Comparison of ENCODE assay signal across 34 cellular contexts in the genomic region with DNA sequence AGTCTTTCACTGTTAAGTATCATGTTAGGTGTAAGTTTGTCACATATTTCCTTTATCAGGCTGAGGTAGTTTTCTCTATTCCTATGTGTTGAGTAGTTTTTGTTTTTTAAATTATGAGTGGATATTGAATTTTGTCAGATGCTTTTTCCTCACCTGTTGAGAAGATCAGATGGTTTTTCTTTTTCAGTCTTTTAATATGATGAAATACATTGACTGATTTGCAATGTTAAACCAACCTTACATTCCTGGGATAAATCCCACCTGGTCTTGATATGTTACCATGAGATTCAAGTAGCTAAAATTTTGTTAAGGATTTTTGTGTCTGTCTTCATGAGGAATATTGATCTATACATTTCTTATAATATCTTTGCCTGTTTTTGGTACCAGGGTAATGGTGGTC.
"Had no signal": no experiment of that assay in that cellular context is flagged by ENCODE, and none has a peak within 500 bp of the region (broad histone marks: within the 10 kb centered on the region; RNA-seq: fewer than 3 reads in every experiment).

No MANE protein-coding gene starts in this region.

- H3K27ac ChIP-seq: adrenal gland, cardiac muscle cell, colonic mucosa, epithelial cell of prostate, esophagus squamous epithelium, VCaP had no signal

- H3K4me1 ChIP-seq: colonic mucosa had no signal

- ATAC-seq: activated CD4-positive, CD25-positive, alpha-beta regulatory T cell treated with anti-CD3 and anti-CD28 coated beads, Interleukin-2, amount 50 U/mL, for 24 hours; activated CD8-positive, alpha-beta T cell treated with anti-CD3 and anti-CD28 coated beads for 36 hours; activated naive CD8-positive, alpha-beta T cell treated with anti-CD3 and anti-CD28 coated beads, Interleukin-2, amount 50 U/mL, for 24 hours; T-helper 17 cell had no signal

- H3K27me3 ChIP-seq: adrenal gland, breast epithelium, cardiac muscle cell, colonic mucosa, esophagus squamous epithelium had no signal

- H3K4me3 Mint-ChIP-seq: activated B cell treated with CpG ODN at 0.5 μM for 24 hours; activated CD8-positive, alpha-beta T cell treated with anti-CD3 and anti-CD28 coated beads for 36 hours; activated naive CD4-positive, alpha-beta T cell treated with anti-CD3 and anti-CD28 coated beads for 36 hours; activated naive CD4-positive, alpha-beta T cell treated with anti-CD3 and anti-CD28 coated beads, Interleukin-2, amount 50 U/mL, for 24 hours; activated naive CD8-positive, alpha-beta T cell treated with anti-CD3 and anti-CD28 coated beads for 36 hours; activated naive CD8-positive, alpha-beta T cell treated with anti-CD3 and anti-CD28 coated beads, Interleukin-2, amount 50 U/mL, for 24 hours; activated T-helper 1 cell treated with anti-CD3 and anti-CD28 coated beads, Interleukin-12 subunit alpha, Interleukin-12 subunit beta, Interleukin-2, Interleukin-4 antibody, amounts not matched to agents 30 ng/mL and 10 ng/mL and 1 ng/mL, durations not matched to agents 14 hours and 24 hours and 36 hours; brain; T-helper 17 cell; T-helper 2 cell treated with Interferon-gamma antibody and Interleukin-4, amounts not matched to agents 5 μg/mL and 100 μg/mL, for 36 hours had no signal

- H3K27me3 Mint-ChIP-seq: activated B cell treated with CpG ODN at 0.5 μM for 24 hours; activated CD8-positive, alpha-beta T cell treated with anti-CD3 and anti-CD28 coated beads for 36 hours; activated naive CD4-positive, alpha-beta T cell treated with anti-CD3 and anti-CD28 coated beads, Interleukin-2, amount 50 U/mL, for 24 hours; activated naive CD8-positive, alpha-beta T cell treated with anti-CD3 and anti-CD28 coated beads for 36 hours; activated naive CD8-positive, alpha-beta T cell treated with anti-CD3 and anti-CD28 coated beads, Interleukin-2, amount 50 U/mL, for 24 hours; brain; T-helper 17 cell had no signal

- H3K9me3 ChIP-seq: colonic mucosa had no signal

- H3K27ac Mint-ChIP-seq: activated B cell treated with CpG ODN at 0.5 μM for 24 hours; activated CD8-positive, alpha-beta T cell treated with anti-CD3 and anti-CD28 coated beads for 36 hours; activated naive CD4-positive, alpha-beta T cell treated with anti-CD3 and anti-CD28 coated beads for 36 hours; activated naive CD4-positive, alpha-beta T cell treated with anti-CD3 and anti-CD28 coated beads, Interleukin-2, amount 50 U/mL, for 24 hours; activated naive CD8-positive, alpha-beta T cell treated with anti-CD3 and anti-CD28 coated beads for 36 hours; activated naive CD8-positive, alpha-beta T cell treated with anti-CD3 and anti-CD28 coated beads, Interleukin-2, amount 50 U/mL, for 24 hours; activated T-helper 1 cell treated with anti-CD3 and anti-CD28 coated beads, Interleukin-12 subunit alpha, Interleukin-12 subunit beta, Interleukin-2, Interleukin-4 antibody, amounts not matched to agents 30 ng/mL and 10 ng/mL and 1 ng/mL, durations not matched to agents 14 hours and 24 hours and 36 hours; activated T-helper 2 cell treated with anti-CD3 and anti-CD28 coated beads, Interferon-gamma antibody, Interleukin-2, Interleukin-4, amounts not matched to agents 10 μg/mL and 5 μg/mL and 100 μg/mL, durations not matched to agents 14 hours and 24 hours and 36 hours; brain; T-helper 17 cell; T-helper 2 cell treated with Interferon-gamma antibody and Interleukin-4, amounts not matched to agents 5 μg/mL and 100 μg/mL, for 36 hours had no signal

- DNase-seq: activated B cell treated with CpG ODN at 0.5 μM for 24 hours; activated CD4-positive, alpha-beta T cell treated with anti-CD3 and anti-CD28 coated beads for 48 hours; activated CD4-positive, alpha-beta T cell treated with anti-CD3 and anti-CD28 coated beads, Interleukin-2, amount 50 U/mL, for 1 hour; activated CD4-positive, alpha-beta T cell treated with anti-CD3 and anti-CD28 coated beads, Interleukin-2, amount 50 U/mL, for 48 hours; activated CD8-positive, alpha-beta memory T cell treated with anti-CD3 and anti-CD28 coated beads for 24 hours; activated CD8-positive, alpha-beta T cell treated with anti-CD3 and anti-CD28 coated beads for 36 hours; activated effector memory CD4-positive, alpha-beta T cell treated with anti-CD3 and anti-CD28 coated beads, Interleukin-2, amount 50 U/mL, for 16 hours; activated naive CD4-positive, alpha-beta T cell treated with anti-CD3 and anti-CD28 coated beads for 36 hours; activated naive CD8-positive, alpha-beta T cell treated with anti-CD3 and anti-CD28 coated beads for 36 hours; activated naive CD8-positive, alpha-beta T cell treated with anti-CD3 and anti-CD28 coated beads, Interleukin-2, amount 50 U/mL, for 24 hours; activated T-cell treated with anti-CD3 and anti-CD28 coated beads, Interleukin-2, amount 50 U/mL, for 48 hours; adrenal gland; amygdala; aorta; central memory CD4-positive, alpha-beta T cell; cerebellar nuclear complex; colonic mucosa; effector CD8-positive, alpha-beta T cell; esophagus squamous epithelium; foreskin melanocyte; head of caudate nucleus; T-helper 1 cell; T-helper 17 cell; T1000 had no signal

- H3K4me3 ChIP-seq: adrenal gland, breast epithelium, cardiac muscle cell, colonic mucosa, esophagus squamous epithelium had no signal

- H3K36me3 ChIP-seq: adrenal gland, breast epithelium, cardiac muscle cell, colonic mucosa had no signal
